In the genomic region with DNA sequence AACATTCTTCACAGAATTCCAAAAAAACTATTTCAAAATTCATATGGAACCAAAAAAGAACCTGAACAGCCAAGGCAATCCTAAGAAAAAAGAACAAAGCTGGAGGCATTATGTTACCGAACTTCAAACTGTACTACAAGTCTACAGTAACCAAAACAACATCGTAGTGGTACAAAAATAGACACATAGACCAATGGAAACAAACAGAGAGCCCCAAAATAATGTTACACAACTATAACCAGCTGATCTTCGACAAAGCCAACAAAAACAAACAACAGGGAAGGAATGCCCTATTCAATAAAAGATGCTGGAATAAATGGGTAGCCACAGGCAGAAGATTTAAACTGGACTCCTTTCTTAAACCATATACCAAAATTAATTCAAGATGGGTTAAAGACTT, we compare ENCODE assay signal across 24 cellular contexts.
"Had no signal": no experiment of that assay in that cellular context is flagged by ENCODE, and none has a peak within 500 bp of the region (broad histone marks: within the 10 kb centered on the region; RNA-seq: fewer than 3 reads in every experiment).

No MANE protein-coding gene starts in this region.

- ATAC-seq: left cardiac atrium; lower lobe of right lung; natural killer cell treated with Interleukin-12 subunit alpha and Interleukin-12 subunit beta and Interleukin-15 and Interleukin-18, amount 100 ng/mL, for 72 hours; psoas muscle; right lobe of liver; stimulated activated memory B cell treated with anti-CD40 and anti-IgM and Interleukin-4, amounts not matched to agents 10 μg/mL and 1 μg/mL and 100 μg/mL, for 72 hours had no signal

- H3K4me3 ChIP-seq: coronary artery, dorsolateral prefrontal cortex, hepatocyte, left ventricle myocardium inferior, lower lobe of right lung, psoas muscle, right lobe of liver, spleen, thoracic aorta, transverse colon had no signal

- H3K9me3 ChIP-seq: lower lobe of right lung, psoas muscle, right lobe of liver, thoracic aorta, transverse colon had no signal

- H3K36me3 ChIP-seq: left ventricle myocardium inferior, lower lobe of right lung, right lobe of liver, spleen, thoracic aorta, transverse colon had no signal

- H3K4me1 Mint-ChIP-seq: memory B cell; mesothelial cell of epicardium; stimulated activated memory B cell treated with anti-CD40 and anti-IgM and Interleukin-4, amounts not matched to agents 10 μg/mL and 1 μg/mL and 100 μg/mL, for 72 hours had no signal

- H3K27me3 ChIP-seq: dorsolateral prefrontal cortex, hepatocyte, right lobe of liver, spleen, transverse colon had no signal

- DNase-seq: dorsolateral prefrontal cortex; effector CD8-positive, alpha-beta T cell; foreskin melanocyte; head of caudate nucleus; left cardiac atrium; left ventricle myocardium inferior; lower lobe of right lung; occipital lobe; psoas muscle; retina; right lobe of liver; spleen; stimulated activated CD4-positive, alpha-beta T cell treated with anti-CD3 and anti-CD28 coated beads, Interleukin-15, amount 100 ng/mL, for 24 hours; stimulated activated CD4-positive, alpha-beta T cell treated with anti-CD3 and anti-CD28 coated beads, Interleukin-1b, Interleukin-23, amount 100 ng/mL, for 48 hours; stimulated activated CD4-positive, alpha-beta T cell treated with anti-CD3 and anti-CD28 coated beads, Interleukin-4, amount 100 ng/mL, for 24 hours; transverse colon had no signal

- H3K27ac Mint-ChIP-seq: memory B cell; mesothelial cell of epicardium; natural killer cell treated with Interleukin-12 subunit alpha and Interleukin-12 subunit beta and Interleukin-15 and Interleukin-18, amount 100 ng/mL, for 72 hours; stimulated activated memory B cell treated with anti-CD40 and anti-IgM and Interleukin-4, amounts not matched to agents 10 μg/mL and 1 μg/mL and 100 μg/mL, for 72 hours; stimulated activated naive CD8-positive, alpha-beta T cell treated with anti-CD3 and anti-CD28 coated beads, Interleukin-15, Interleukin-2, amounts not matched to agents 100 ng/mL and 50 ng/mL, for 24 hours had no signal

- H3K4me1 ChIP-seq: left ventricle myocardium inferior, lower lobe of right lung, psoas muscle, right lobe of liver, spleen, transverse colon had no signal

- H3K36me3 Mint-ChIP-seq: memory B cell; mesothelial cell of epicardium; stimulated activated memory B cell treated with anti-CD40 and anti-IgM and Interleukin-4, amounts not matched to agents 10 μg/mL and 1 μg/mL and 100 μg/mL, for 72 hours had no signal

- H3K4me3 Mint-ChIP-seq: memory B cell; mesothelial cell of epicardium; natural killer cell treated with Interleukin-12 subunit alpha and Interleukin-12 subunit beta and Interleukin-15 and Interleukin-18, amount 100 ng/mL, for 72 hours; stimulated activated memory B cell treated with anti-CD40 and anti-IgM and Interleukin-4, amounts not matched to agents 10 μg/mL and 1 μg/mL and 100 μg/mL, for 72 hours; stimulated activated naive CD8-positive, alpha-beta T cell treated with anti-CD3 and anti-CD28 coated beads, Interleukin-15, Interleukin-2, amounts not matched to agents 100 ng/mL and 50 ng/mL, for 24 hours had no signal

- H3K27me3 Mint-ChIP-seq: memory B cell; natural killer cell treated with Interleukin-12 subunit alpha and Interleukin-12 subunit beta and Interleukin-15 and Interleukin-18, amount 100 ng/mL, for 72 hours; stimulated activated memory B cell treated with anti-CD40 and anti-IgM and Interleukin-4, amounts not matched to agents 10 μg/mL and 1 μg/mL and 100 μg/mL, for 72 hours; stimulated activated naive CD8-positive, alpha-beta T cell treated with anti-CD3 and anti-CD28 coated beads, Interleukin-15, Interleukin-2, amounts not matched to agents 100 ng/mL and 50 ng/mL, for 24 hours had no signal
